ENCODE assay signal across 21 cellular contexts in genomic region chr10:125135771-125136035, GRCh38. TPM values are rescaled to one million over a fixed set of nuclear protein-coding genes. Genes with fewer than 3 reads are reported as not detected.
A peak's percentile ranks its signal among the peaks of the same experiment; 100 is the strongest.
DNase-seq lines count a peak whose midpoint lies in the region; ATAC-seq, FAIRE-seq and TF ChIP-seq lines count a peak whose summit lies in the region.
"Had no signal": no experiment of that assay in that cellular context is flagged by ENCODE, and none has a peak within 500 bp of the region (broad histone marks: within the 10 kb centered on the region; RNA-seq: fewer than 3 reads in every experiment).

No MANE protein-coding gene starts in this region.

- intact Hi-C loops in pancreas (cut with DNase I) = no loop called here

- peak overlapping the region; percentile 60; the same call in 1 of the 2 replicates for H3K27ac Mint-ChIP-seq in HFFc6
- H3K27ac Mint-ChIP-seq: CD4-positive, alpha-beta T cell had no signal

- H3K79me2 ChIP-seq in H1 (ENCODE audit: control insufficient read depth in 1 of 2, insufficient read depth in 2 of 2, low read length in 2 of 2) = peaks cover 67 to 100% of the 10 kb centered on the region in 2 experiments

- no peak overlapping the region for H3K14ac ChIP-seq in H1 (ENCODE audit: insufficient read length)

- H3K4me1 Mint-ChIP-seq in HFFc6 (ENCODE audit: low read depth) = peaks cover 54% of the 10 kb centered on the region

- H2AK5ac ChIP-seq in H1 (ENCODE audit: low read depth, low read length) = peak overlapping the region; percentile 77; the same call in 1 of the 2 replicates

- no peaks in the 10 kb centered on the region for H3K9me3 Mint-ChIP-seq in HFFc6
- H3K9me3 Mint-ChIP-seq: CD4-positive, alpha-beta T cell had no signal

- H4K8ac ChIP-seq in H1 (ENCODE audit: extremely low read depth, insufficient read depth, low read length) = no peak overlapping the region

- DNase-seq in HFFc6 (no peak), H1 (ENCODE audit: low read depth in 1 of 2, low spot score in 2 of 2) (no peak), pancreas (peak in 1 of 6 donors; percentile 58), urothelium cell line (ENCODE audit: low spot score) (no peak), 8988T (no peak)
- DNase-seq: AML-193; Caco-2; CD4-positive, alpha-beta T cell; GDM1; HCEC 1CT; KBM-7; NCI-H1105 treated with DMSO at 0.1 percent for 48 hours; NCI-H1694 treated with DMSO at 0.1 percent for 48 hours; NCI-H2107; NCI-H226; NCI-H524; PC-9; SJCRH30 had no signal

- TF ChIP-seq CTCF in HFFc6 (IDR thresholded peaks at IDR 0.05) = no peak
- no peak for TF ChIP-seq CTCF in H1 (IDR thresholded peaks at IDR 0.05; ENCODE audit: control extremely low read depth in 1 of 3, insufficient read depth in 1 of 3, low read depth in 1 of 3, low read length in 3 of 3)
- TF ChIP-seq CTCF in pancreas (IDR thresholded peaks at IDR 0.05) = no peak

- H3K27me3 ChIP-seq in H1 (replicated peaks in 1 of 4; ENCODE audit: control insufficient read depth in 3 of 4, extremely low read depth in 1 of 4, insufficient read depth in 3 of 4, low read length in 3 of 4) (no peaks in the 10 kb centered on the region), pancreas (no peaks in the 10 kb centered on the region)
- H3K27me3 ChIP-seq: SJCRH30 had no signal

- peak overlapping the region; percentile 89 for H2BK5ac ChIP-seq in H1 (ENCODE audit: low read depth, low read length)

- H3K4me3 Mint-ChIP-seq in HFFc6 = no peak overlapping the region
- H3K4me3 Mint-ChIP-seq: CD4-positive, alpha-beta T cell had no signal

- peaks cover 8% of the 10 kb centered on the region for H3K27me3 Mint-ChIP-seq in HFFc6 (ENCODE audit: insufficient read depth)

- H3K9ac ChIP-seq in H1 (replicated peaks in 1 of 4; ENCODE audit: extremely low read depth in 1 of 4, low read depth in 3 of 4, low read length in 3 of 4) = no peak overlapping the region

- H3K56ac ChIP-seq in H1 (replicated peaks; ENCODE audit: insufficient read length, low read depth, low read length) = no peak overlapping the region

- H3K9me3 ChIP-seq in H1 (ENCODE audit: insufficient read depth in 2 of 2, low read depth in 1 of 2, low read length in 1 of 2) = no peaks in the 10 kb centered on the region
- no peaks in the 10 kb centered on the region for H3K9me3 ChIP-seq in pancreas
- H3K9me3 ChIP-seq: Caco-2, SJCRH30 had no signal

- TF ChIP-seq RAD21 in H1 (IDR thresholded peaks at IDR 0.05 in 1 of 2, conservative IDR thresholded peaks at IDR 0.05 in 1 of 2; ENCODE audit: low read depth in 2 of 2, low read length in 2 of 2) = no peak

- H3K23me2 ChIP-seq in H1 (ENCODE audit: low read depth, low read length) = no peaks in the 10 kb centered on the region

- H4K20me1 ChIP-seq in H1 (replicated peaks in 1 of 2; ENCODE audit: control insufficient read depth in 1 of 2, insufficient read depth in 2 of 2, low read length in 2 of 2) = peaks cover 81 to 83% of the 10 kb centered on the region in 2 experiments

- H3K4ac ChIP-seq in H1 (replicated peaks; ENCODE audit: insufficient read length, low read depth, low read length) = no peak overlapping the region

- no peak for TF ChIP-seq EP300 in H1 (IDR thresholded peaks at IDR 0.05; ENCODE audit: borderline replicate concordance in 1 of 2, low read depth in 2 of 2, low read length in 2 of 2)

- H3K4me3 ChIP-seq in H1 (ENCODE audit: extremely low read depth in 1 of 4, insufficient read depth in 2 of 4, low read depth in 3 of 4, low read length in 4 of 4) (0 out of 8 replicates have a peak overlapping the region, but pooled peaks of 1 of the 4 experiments have one; percentile 27), pancreas (no peak overlapping the region)
- H3K4me3 ChIP-seq: PC-9, SJCRH30 had no signal

- no peak overlapping the region for H2BK12ac ChIP-seq in H1 (ENCODE audit: low read depth, low read length)

- no peak for ATAC-seq in pancreas
- ATAC-seq in HG03439 (IDR thresholded peaks at IDR 0.05; ENCODE audit: unreplicated experiment) = no peak
- ATAC-seq in HG03135 (IDR thresholded peaks at IDR 0.05; ENCODE audit: unreplicated experiment) = no peak
- ATAC-seq: HepG2 had no signal

- H2BK20ac ChIP-seq in H1 (ENCODE audit: low read length) = 0 out of 2 replicates have a peak overlapping the region, but pooled peaks have one; percentile 57

- H4K91ac ChIP-seq in H1 (replicated peaks; ENCODE audit: insufficient read length, low read length) = no peak overlapping the region

- peak overlapping the region; percentile 65 for H3K18ac ChIP-seq in H1 (ENCODE audit: extremely low read depth, low read length)

- H4K5ac ChIP-seq in H1 (ENCODE audit: insufficient read length, low read depth, low read length) = no peak overlapping the region

- H3K36me3 ChIP-seq in H1 (ENCODE audit: control insufficient read depth in 2 of 4, insufficient read depth in 4 of 4, low read length in 3 of 4) (peaks cover 8 to 41% (median 12%) of the 10 kb centered on the region in 4 experiments; a peak in 6 of 8 replicates), pancreas (peaks cover 0 to 10% (median 0%) of the 10 kb centered on the region in 3 donors)

- FAIRE-seq in H1 (lab: Jason Lieb, UNC) = no peak
- no peak for FAIRE-seq in pancreas (lab: Jason Lieb, UNC)
- FAIRE-seq in urothelium cell line (lab: Jason Lieb, UNC) = peak; percentile 65
- FAIRE-seq: HepG2 had no signal

- POLR2A ChIA-PET in H1 (lab: Charles Lee; ENCODE audit: partially characterized antibody) = interaction anchor here (0.6 to 2.3 kb wide), 12 partner anchors 8 to 80 kb away, joined by 3 to 17 read pairs (median 4); no protein-coding TSS in a partner anchor

- peak overlapping the region; percentile 46; the same call in 1 of the 2 replicates for H2BK15ac ChIP-seq in H1 (ENCODE audit: low read length)

- TF ChIP-seq POLR2A in H1 (IDR thresholded peaks at IDR 0.05; ENCODE audit: control extremely low read depth in 1 of 2, low read depth in 2 of 2, low read length in 2 of 2) = no peak

- no peak overlapping the region for H2AFZ ChIP-seq in H1 (ENCODE audit: low read length)
- H2AFZ ChIP-seq: PC-9 had no signal

- peak overlapping the region; percentile 16 for H2BK120ac ChIP-seq in H1 (replicated peaks; ENCODE audit: low read depth, low read length)

- H3K27ac ChIP-seq in H1 (ENCODE audit: low read depth, low read length) (no peak overlapping the region), pancreas (peak overlapping the region in 3 of 4 donors; percentile 14 to 57 (median 50))
- H3K27ac ChIP-seq: PC-9, SJCRH30 had no signal

- WGBS in H1 (ENCODE audit: extremely low coverage in 1 of 2, insufficient coverage in 1 of 2, insufficient read length in 1 of 2, insufficient replicate concordance in 2 of 2, low coverage in 1 of 2, low lambda C conversion rate in 2 of 2, missing lambda C conversion rate in 1 of 2), 2 experiments = 79% methylated on average over 6 of the region's 6 CpGs; no CpG with 5 or more reads in 1 of the 2 experiments
- WGBS in pancreas, 2 donors = 71 to 75% methylated on average over 6 of the region's 6 CpGs

- H3K4me1 ChIP-seq in H1 (replicated peaks in 1 of 4; ENCODE audit: control insufficient read depth in 3 of 4, insufficient read depth in 4 of 4, low read length in 3 of 4) = peaks cover 25 to 65% (median 51%) of the 10 kb centered on the region in 4 experiments
- peaks cover 6 to 37% (median 16%) of the 10 kb centered on the region in 3 donors for H3K4me1 ChIP-seq in pancreas
- H3K4me1 ChIP-seq: Caco-2 had no signal

- H3K23ac ChIP-seq in H1 (ENCODE audit: insufficient read length) = no peak overlapping the region

- peaks cover 32% of the 10 kb centered on the region for H3K36me3 Mint-ChIP-seq in HFFc6 (ENCODE audit: low read depth)

- CTCF ChIA-PET in H1 (lab: Charles Lee; ENCODE audit: partially characterized antibody) = interaction anchor here (0.7 to 1.7 kb wide), 12 partner anchors 9 to 88 kb away, joined by 3 to 6 read pairs (median 4); no protein-coding TSS in a partner anchor

- peaks cover 30% of the 10 kb centered on the region for H3K79me1 ChIP-seq in H1 (ENCODE audit: low read depth, low read length)

- peak overlapping the region; percentile 43 to 47 for H3K4me2 ChIP-seq in H1 (ENCODE audit: insufficient read depth in 1 of 2, low read depth in 2 of 2, low read length in 2 of 2)
- H3K4me2 ChIP-seq: PC-9 had no signal

TF ChIP-seq in H1, 55 proteins besides CTCF, POLR2A, EP300 and RAD21 (continues in another document):
- TF ChIP-seq ZNF274 (IDR thresholded peaks at IDR 0.05; ENCODE audit: borderline replicate concordance, extremely low read depth, low read length) = no peak
- no peak for TF ChIP-seq YY1 (IDR thresholded peaks at IDR 0.05; ENCODE audit: low read depth, low read length)
- no peak for TF ChIP-seq CBX5 (IDR thresholded peaks at IDR 0.05; ENCODE audit: low read depth, low read length)
- no peak for TF ChIP-seq SP4 (IDR thresholded peaks at IDR 0.05; ENCODE audit: low read length)
- TF ChIP-seq CBX8 (IDR thresholded peaks at IDR 0.05; ENCODE audit: borderline replicate concordance, low read depth, low read length) = no peak
- no peak for TF ChIP-seq JUN (IDR thresholded peaks at IDR 0.05; ENCODE audit: low read depth, low read length)
- TF ChIP-seq SP1 (IDR thresholded peaks at IDR 0.05; ENCODE audit: low read depth, low read length) = no peak
- no peak for TF ChIP-seq TBP (IDR thresholded peaks at IDR 0.05; ENCODE audit: low read depth, low read length)
- TF ChIP-seq RXRA (IDR thresholded peaks at IDR 0.05; ENCODE audit: insufficient read depth, low read depth, low read length) = no peak
- no peak for TF ChIP-seq TAF1 (IDR thresholded peaks at IDR 0.05; ENCODE audit: low read depth, low read length)

RNA-seq across cellular contexts. Expression of gene CTBP2, which starts 24.7 kb away (rescaled TPM):
- total RNA-seq in HFFc6 (2021; fragmentation: NEBNext Ultra II Directional; extraction: Animal tissue kit (Norgen Biotek cat#: 25700)) = 10 to 100 TPM; 70.6 to 86.9 (median 78.8) TPM
- total RNA-seq in H1 (2021; fragmentation: NEBNext Ultra II Directional; extraction: Animal tissue kit (Norgen Biotek cat#: 25700)) = 218 and 221 TPM in 2 replicates
- 208 and 274 TPM in 2 replicates for polyA plus RNA-seq in H1 (2011; rRNA removed)
- polyA plus RNA-seq in H1 (2011; cell fraction: cytosol; rRNA removed) = 254 TPM
- 524 TPM for polyA plus RNA-seq in H1 (2011; cell fraction: nucleus; rRNA removed)
- polyA plus RNA-seq in H1 (2012, experiment 1 of 2) = 156 to 222 TPM (median 206 TPM) in 4 replicates
- 48.0 TPM for polyA plus RNA-seq in H1 (2012, experiment 2 of 2)
- polyA plus RNA-seq in H1 (2013, experiment 1 of 2) = 109 TPM
- polyA plus RNA-seq in H1 (2013, experiment 2 of 2) = 108 TPM
- polyA minus RNA-seq in H1 (2011; rRNA and poly(A)+ RNA removed) = 244 and 299 TPM in 2 replicates
- 209 TPM for polyA minus RNA-seq in H1 (2011; cell fraction: cytosol; rRNA and poly(A)+ RNA removed)
- 223 TPM for polyA minus RNA-seq in H1 (2011; cell fraction: nucleus; rRNA and poly(A)+ RNA removed)
- total RNA-seq in pancreas = 10 to 100 TPM; 29.0 to 60.8 (median 32.4) TPM
- polyA plus RNA-seq in pancreas = 10 to 100 TPM; 21.4 to 22.2 TPM
- total RNA-seq: HepG2 had no signal
